Comparison of ENCODE assay signal across 8 cellular contexts in the genomic region with DNA sequence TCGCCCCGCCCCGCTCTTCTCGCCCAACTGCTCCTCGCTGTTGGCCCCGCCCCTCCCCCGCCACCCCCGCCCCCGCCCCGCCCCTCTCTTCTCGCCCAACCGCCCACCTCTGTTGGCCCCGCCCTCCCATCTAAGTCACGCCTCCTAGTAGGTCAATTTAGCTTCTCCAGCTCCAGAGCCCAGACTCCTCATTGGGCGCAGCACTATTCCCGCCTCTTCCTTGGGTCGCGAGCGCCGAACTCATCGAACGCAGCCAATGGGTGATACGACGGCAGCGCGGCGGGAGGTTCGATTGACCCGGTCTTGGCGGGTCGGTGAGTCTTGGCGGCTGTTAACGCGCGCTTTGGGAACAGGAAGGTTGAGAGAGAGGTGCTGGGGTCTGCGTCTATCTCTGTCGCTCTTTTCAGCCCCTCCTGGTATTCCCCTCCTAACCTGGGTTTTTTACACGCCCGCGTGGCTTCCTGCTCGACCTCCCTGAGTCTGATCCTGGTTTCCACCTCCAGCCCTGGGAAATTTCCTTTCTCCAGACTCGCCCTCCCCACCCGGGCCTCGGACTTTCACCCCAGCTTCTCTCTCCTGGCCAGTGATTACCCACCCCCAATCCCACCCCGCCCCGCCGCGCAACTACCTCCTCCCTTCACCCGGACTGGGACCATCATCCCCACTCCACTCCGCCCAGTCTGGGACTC. TPM values are rescaled to one million over a fixed set of nuclear protein-coding genes. Genes with fewer than 3 reads are reported as not detected.
A peak's percentile ranks its signal among the peaks of the same experiment; 100 is the strongest.
DNase-seq lines count a peak whose midpoint lies in the region; TF ChIP-seq lines count a peak whose summit lies in the region.

A gene (plus strand): TSS at position 331 of the 689 bp plus-strand sequence. CDS start 643 bp downstream, outside the sequence.

- peak within 1 kb of the TSS; percentile 97 for H3K23ac ChIP-seq in neuronal stem cell (ENCODE audit: low read depth, low read length, poor library complexity)

- no peak within 1 kb of the TSS for H3K4ac ChIP-seq in neuronal stem cell (ENCODE audit: low read length)

- H3K27me3 ChIP-seq in SJSA1 (replicated peaks) (no peaks in the 10 kb centered on the region), neuronal stem cell (ENCODE audit: control insufficient read depth in 3 of 3, insufficient read depth in 3 of 3, low read depth in 1 of 3, low read length in 3 of 3) (no peaks in the 10 kb centered on the region), subcutaneous abdominal adipose tissue (ENCODE audit: control insufficient read depth in 5 of 5, insufficient read depth in 4 of 5, low read length in 5 of 5) (no peaks in the 10 kb centered on the region)

- WGBS in neuronal stem cell (ENCODE audit: extremely low coverage in 2 of 2, insufficient read length in 2 of 2, insufficient replicate concordance in 1 of 2), 2 donors, result no CpG with 5 or more reads among the region's 50 CpGs

- H3K9me3 ChIP-seq in SJSA1 (replicated peaks) (no peaks in the 10 kb centered on the region), neuronal stem cell (replicated peaks in 1 of 2; ENCODE audit: control insufficient read depth in 2 of 2, insufficient read depth in 1 of 2, low read depth in 1 of 2, low read length in 2 of 2) (no peaks in the 10 kb centered on the region), subcutaneous abdominal adipose tissue (ENCODE audit: control insufficient read depth in 5 of 5, low read length in 5 of 5) (no peaks in the 10 kb centered on the region)

- DNase-seq in GM03348 (ENCODE audit: low spot score) (peak; percentile 99), HEK293T (ENCODE audit: extremely low spot score) (peak; percentile 95), MV-4-11 (lab: John Stamatoyannopoulos, UW) (peak; percentile 99), SJSA1 (ENCODE audit: low read depth in 1 of 2, low spot score in 2 of 2) (peak; percentile 96 to 99), foreskin melanocyte (peak; percentile 97), neuronal stem cell (ENCODE audit: low spot score) (peak; percentile 99)
- peak; percentile 93 for DNase-seq in activated gamma-delta T cell treated with anti-CD3 and anti-CD28 coated beads, Interleukin-2, amount 50 U/mL, for 16 hours (ENCODE audit: low read depth)

- H4K91ac ChIP-seq in neuronal stem cell (ENCODE audit: low read depth, low read length, poor library complexity), result no peak within 1 kb of the TSS

- peak within 1 kb of the TSS; percentile 69 for H3K4me3 ChIP-seq in SJSA1
- H3K4me3 ChIP-seq in neuronal stem cell (ENCODE audit: low read length in 2 of 2), result peak within 1 kb of the TSS; percentile 87 to 95
- peak within 1 kb of the TSS; percentile 80 to 93 (median 91) for H3K4me3 ChIP-seq in subcutaneous abdominal adipose tissue (ENCODE audit: low read depth in 1 of 5, low read length in 5 of 5)

- H3K27ac ChIP-seq in SJSA1 (peak within 1 kb of the TSS; percentile 79), neuronal stem cell (replicated peaks; ENCODE audit: low read length) (peak within 1 kb of the TSS; percentile 56), subcutaneous abdominal adipose tissue (ENCODE audit: low read depth, low read length) (no peak within 1 kb of the TSS)

- CTCF ChIA-PET in HEK293T (lab: Yijun Ruan, JAX), result interaction anchor here (1.0 to 1.7 kb wide), 3 partner anchors 20 to 26 kb away, joined by 3 to 9 read pairs (median 4); no protein-coding TSS in a partner anchor

- H3K4me1 ChIP-seq in SJSA1 (replicated peaks), result peaks cover 21% of the 10 kb centered on the region
- H3K4me1 ChIP-seq in neuronal stem cell (ENCODE audit: control insufficient read depth in 2 of 2, insufficient read depth in 1 of 2, low read depth in 1 of 2, low read length in 2 of 2), result peaks cover 4 to 13% of the 10 kb centered on the region in 2 donors
- H3K4me1 ChIP-seq in subcutaneous abdominal adipose tissue (ENCODE audit: control insufficient read depth in 5 of 5, insufficient read depth in 5 of 5, low read length in 5 of 5), result peaks cover 0 to 16% (median 15%) of the 10 kb centered on the region in 5 donors

- H2AFZ ChIP-seq in neuronal stem cell (ENCODE audit: low read length), result peak within 1 kb of the TSS; percentile 98

- POLR2A ChIA-PET in HEK293T (lab: Yijun Ruan, JAX), result interaction anchor here (0.6 to 2.6 kb wide), 31 partner anchors 7 to 681 kb away, joined by 3 to 20 read pairs (median 4); a partner anchor contains a TSS

- H4K8ac ChIP-seq in neuronal stem cell (ENCODE audit: low read depth, low read length), result no peak within 1 kb of the TSS

- H2BK120ac ChIP-seq in neuronal stem cell (ENCODE audit: low read depth, low read length), result no peak within 1 kb of the TSS

- H2BK15ac ChIP-seq in neuronal stem cell (ENCODE audit: low read length), result no peak within 1 kb of the TSS

- peaks cover 37% of the 10 kb centered on the region for H3K36me3 ChIP-seq in SJSA1
- peaks cover 24 to 39% of the 10 kb centered on the region in 2 donors for H3K36me3 ChIP-seq in neuronal stem cell (replicated peaks in 1 of 2; ENCODE audit: control insufficient read depth in 2 of 2, insufficient read depth in 2 of 2, low read length in 2 of 2)
- no peaks in the 10 kb centered on the region for H3K36me3 ChIP-seq in subcutaneous abdominal adipose tissue (ENCODE audit: control insufficient read depth in 5 of 5, insufficient read depth in 5 of 5, low read length in 5 of 5)

- peak within 1 kb of the TSS; percentile 99 for H3K18ac ChIP-seq in neuronal stem cell (ENCODE audit: low read length)

- no peak within 1 kb of the TSS for H2BK12ac ChIP-seq in neuronal stem cell (ENCODE audit: low read length)

- no peak within 1 kb of the TSS for H2AK5ac ChIP-seq in neuronal stem cell (ENCODE audit: low read depth, low read length)

- peak within 1 kb of the TSS; percentile 89 for H3K9ac ChIP-seq in neuronal stem cell (ENCODE audit: low read depth, low read length, poor library complexity)
- H3K9ac ChIP-seq in subcutaneous abdominal adipose tissue (ENCODE audit: low read length in 5 of 5), result peak within 1 kb of the TSS in 4 of 5 donors; percentile 16 to 85 (median 70)

- H3K4me2 ChIP-seq in neuronal stem cell (ENCODE audit: insufficient read depth, low read length, poor library complexity, severe bottlenecking), result peak within 1 kb of the TSS; percentile 90

- no peak within 1 kb of the TSS for H2BK5ac ChIP-seq in neuronal stem cell (ENCODE audit: low read length)

- no peak within 1 kb of the TSS for H3K14ac ChIP-seq in neuronal stem cell (ENCODE audit: low read length)

- peaks cover 10% of the 10 kb centered on the region for H3K79me1 ChIP-seq in neuronal stem cell (ENCODE audit: low read depth, low read length)

TF ChIP-seq in HEK293T, 16 proteins besides CTCF, POLR2A, EP300 and RAD21:
- TF ChIP-seq LEF1 (IDR thresholded peaks at IDR 0.05; ENCODE audit: borderline replicate concordance), result no peak
- TF ChIP-seq, protein P1, sequence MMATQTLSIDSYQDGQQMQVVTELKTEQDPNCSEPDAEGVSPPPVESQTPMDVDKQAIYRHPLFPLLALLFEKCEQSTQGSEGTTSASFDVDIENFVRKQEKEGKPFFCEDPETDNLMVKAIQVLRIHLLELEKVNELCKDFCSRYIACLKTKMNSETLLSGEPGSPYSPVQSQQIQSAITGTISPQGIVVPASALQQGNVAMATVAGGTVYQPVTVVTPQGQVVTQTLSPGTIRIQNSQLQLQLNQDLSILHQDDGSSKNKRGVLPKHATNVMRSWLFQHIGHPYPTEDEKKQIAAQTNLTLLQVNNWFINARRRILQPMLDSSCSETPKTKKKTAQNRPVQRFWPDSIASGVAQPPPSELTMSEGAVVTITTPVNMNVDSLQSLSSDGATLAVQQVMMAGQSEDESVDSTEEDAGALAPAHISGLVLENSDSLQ (IDR thresholded peaks at IDR 0.05), result no peak
- no peak for TF ChIP-seq SUZ12 (IDR thresholded peaks at IDR 0.05)
- TF ChIP-seq CTBP1 (IDR thresholded peaks at IDR 0.05; ENCODE audit: borderline replicate concordance), result no peak
- peak; percentile 61 for TF ChIP-seq L3MBTL2 (conservative IDR thresholded peaks at IDR 0.05)
- TF ChIP-seq ZNF384 (IDR thresholded peaks at IDR 0.05), result no peak
- peak; percentile 72 for TF ChIP-seq SP1 (IDR thresholded peaks at IDR 0.05)

RNA-seq across cellular contexts. Expression of the gene that starts here (rescaled TPM):
- 10.3 and 10.4 TPM in 2 replicates for total RNA-seq in SJSA1 (2014; rRNA removed; shearing (Covaris generic))
- 16.4 TPM for polyA plus RNA-seq in neuronal stem cell (2013, experiment 1 of 2)
- 16.6 TPM for polyA plus RNA-seq in neuronal stem cell (2013, experiment 2 of 2)
